In the genomic region with DNA sequence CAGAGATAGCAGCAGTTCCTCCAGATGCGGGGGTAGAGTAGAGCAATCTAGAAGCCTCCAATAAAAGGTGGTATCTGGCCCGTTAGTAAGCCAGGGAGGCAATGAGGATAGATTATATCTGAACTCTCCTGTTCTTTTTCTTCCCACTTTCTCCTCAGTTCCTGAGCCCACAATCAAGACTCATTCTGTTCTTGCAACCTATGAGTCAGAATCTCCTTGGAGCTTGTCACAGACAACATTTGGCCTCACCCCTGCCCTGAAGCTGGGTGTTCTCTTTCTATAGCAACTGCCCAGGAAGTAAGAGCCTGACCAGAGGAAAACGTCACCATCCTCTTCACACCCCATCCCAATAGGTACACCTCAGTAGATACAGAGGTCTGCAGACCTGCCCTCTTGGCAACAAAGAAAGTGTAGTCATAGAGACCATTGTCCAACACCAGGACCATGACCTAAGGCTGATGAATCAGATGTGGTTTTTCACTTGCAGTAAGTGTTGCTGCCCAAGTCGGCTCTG, we compare ENCODE assay signal across 10 cellular contexts.
DNase-seq lines count a peak whose midpoint lies in the region; ATAC-seq and TF ChIP-seq lines count a peak whose summit lies in the region.
"Had no signal": no experiment of that assay in that cellular context is flagged by ENCODE, and none has a peak within 500 bp of the region (broad histone marks: within the 10 kb centered on the region; RNA-seq: fewer than 3 reads in every experiment).

No MANE protein-coding gene starts in this region.

- H3K9me3 ChIP-seq in WERI-Rb-1 (ENCODE audit: severe bottlenecking) (no peaks in the 10 kb centered on the region), spleen (no peaks in the 10 kb centered on the region)
- H3K9me3 ChIP-seq: Peyer's patch had no signal

- H3K27ac ChIP-seq in ACC112 (ENCODE audit: low read depth, low read length) = peak overlapping the region; percentile 94
- H3K27ac ChIP-seq in WERI-Rb-1 = no peak overlapping the region
- H3K27ac ChIP-seq in spleen = no peak overlapping the region
- H3K27ac ChIP-seq: Peyer's patch had no signal

- no peak overlapping the region for H3K4me3 Mint-ChIP-seq in activated T-helper 1 cell treated with anti-CD3 and anti-CD28 coated beads, Interleukin-12 subunit alpha, Interleukin-12 subunit beta, Interleukin-2, Interleukin-4 antibody, amounts not matched to agents 30 ng/mL and 10 ng/mL and 1 ng/mL, durations not matched to agents 14 hours and 24 hours and 36 hours

- H3K9me3 Mint-ChIP-seq in activated T-helper 1 cell treated with anti-CD3 and anti-CD28 coated beads, Interleukin-12 subunit alpha, Interleukin-12 subunit beta, Interleukin-2, Interleukin-4 antibody, amounts not matched to agents 30 ng/mL and 10 ng/mL and 1 ng/mL, durations not matched to agents 14 hours and 24 hours and 36 hours = no peaks in the 10 kb centered on the region

- H3K27ac Mint-ChIP-seq in activated T-helper 1 cell treated with anti-CD3 and anti-CD28 coated beads, Interleukin-12 subunit alpha, Interleukin-12 subunit beta, Interleukin-2, Interleukin-4 antibody, amounts not matched to agents 30 ng/mL and 10 ng/mL and 1 ng/mL, durations not matched to agents 14 hours and 24 hours and 36 hours = peak overlapping the region; percentile 61

- intact Hi-C loops in activated T-helper 1 cell treated with anti-CD3 and anti-CD28 coated beads, Interleukin-12 subunit alpha, Interleukin-12 subunit beta, Interleukin-2, Interleukin-4 antibody, amounts not matched to agents 30 ng/mL and 10 ng/mL and 1 ng/mL, durations not matched to agents 14 hours and 24 hours and 36 hours (cut with micrococcal nuclease) = no loop called here
- intact Hi-C loops in spleen (cut with DNase I; ENCODE audit: low total_unique reads) = no loop called here

- DNase-seq in activated T-helper 1 cell treated with anti-CD3 and anti-CD28 coated beads, Interleukin-12 subunit alpha, Interleukin-12 subunit beta, Interleukin-2, Interleukin-4 antibody, amounts not matched to agents 30 ng/mL and 10 ng/mL and 1 ng/mL, durations not matched to agents 14 hours and 24 hours and 36 hours (ENCODE audit: low spot score) = no peak
- DNase-seq in kidney glomerular epithelial cell (lab: John Stamatoyannopoulos, UW) (peak; percentile 84), WERI-Rb-1 (no peak), spleen (no peak)
- DNase-seq: central memory CD4-positive, alpha-beta T cell; Peyer's patch had no signal

- peak overlapping the region; percentile 46; the same call in 1 of the 2 replicates for H3K4me3 ChIP-seq in ACC112 (ENCODE audit: low read depth, low read length)
- H3K4me3 ChIP-seq in WERI-Rb-1 (ENCODE audit: low read depth, low read length) = no peak overlapping the region
- H3K4me3 ChIP-seq in spleen = no peak overlapping the region
- H3K4me3 ChIP-seq: Peyer's patch had no signal

- ATAC-seq in GM18520 (IDR thresholded peaks at IDR 0.05; ENCODE audit: unreplicated experiment) (peak; percentile 69), HG03354 (IDR thresholded peaks at IDR 0.05; ENCODE audit: poor library complexity, severe bottlenecking, unreplicated experiment) (no peak), GM21526 (IDR thresholded peaks at IDR 0.05; ENCODE audit: low FRiP score, unreplicated experiment) (no peak)

- H3K79me2 ChIP-seq in ACC112 (ENCODE audit: control insufficient read depth, insufficient read depth, low read length, unreplicated experiment) = no peaks in the 10 kb centered on the region

- H3K27me3 Mint-ChIP-seq in activated T-helper 1 cell treated with anti-CD3 and anti-CD28 coated beads, Interleukin-12 subunit alpha, Interleukin-12 subunit beta, Interleukin-2, Interleukin-4 antibody, amounts not matched to agents 30 ng/mL and 10 ng/mL and 1 ng/mL, durations not matched to agents 14 hours and 24 hours and 36 hours (ENCODE audit: insufficient read depth) = peaks cover 19% of the 10 kb centered on the region

- WGBS in spleen, 5 donors = 62 to 80% (median 73%) methylated on average over 4 of the region's 4 CpGs

- peak overlapping the region; percentile 19 for H2AFZ ChIP-seq in ACC112 (ENCODE audit: low read length, unreplicated experiment)

- H3K4me1 ChIP-seq in ACC112 (ENCODE audit: control insufficient read depth, insufficient read depth, low read length, unreplicated experiment) (peaks cover 30% of the 10 kb centered on the region), spleen (peaks cover 0 to 29% (median 12%) of the 10 kb centered on the region in 6 donors)

- H3K27me3 ChIP-seq in ACC112 (ENCODE audit: insufficient read depth, low read length) = no peaks in the 10 kb centered on the region
- no peaks in the 10 kb centered on the region for H3K27me3 ChIP-seq in WERI-Rb-1 (ENCODE audit: insufficient read depth, low read depth, severe bottlenecking)
- H3K27me3 ChIP-seq in spleen (replicated peaks in 1 of 7) = peaks cover 0 to 26% (median 0%) of the 10 kb centered on the region in 7 donors
- H3K27me3 ChIP-seq: Peyer's patch had no signal

- H3K36me3 Mint-ChIP-seq in activated T-helper 1 cell treated with anti-CD3 and anti-CD28 coated beads, Interleukin-12 subunit alpha, Interleukin-12 subunit beta, Interleukin-2, Interleukin-4 antibody, amounts not matched to agents 30 ng/mL and 10 ng/mL and 1 ng/mL, durations not matched to agents 14 hours and 24 hours and 36 hours (ENCODE audit: low read depth) = no peaks in the 10 kb centered on the region

- no peak for TF ChIP-seq POLR2A in spleen (IDR thresholded peaks at IDR 0.05)

- peaks cover 29% of the 10 kb centered on the region for H3K4me1 Mint-ChIP-seq in activated T-helper 1 cell treated with anti-CD3 and anti-CD28 coated beads, Interleukin-12 subunit alpha, Interleukin-12 subunit beta, Interleukin-2, Interleukin-4 antibody, amounts not matched to agents 30 ng/mL and 10 ng/mL and 1 ng/mL, durations not matched to agents 14 hours and 24 hours and 36 hours (ENCODE audit: low read depth)

- H3K36me3 ChIP-seq in ACC112 (ENCODE audit: insufficient read depth, low read length) = no peaks in the 10 kb centered on the region
- H3K36me3 ChIP-seq in WERI-Rb-1 = no peaks in the 10 kb centered on the region
- no peaks in the 10 kb centered on the region for H3K36me3 ChIP-seq in spleen
- H3K36me3 ChIP-seq: Peyer's patch had no signal

- TF ChIP-seq CTCF in WERI-Rb-1 (IDR thresholded peaks at IDR 0.05; ENCODE audit: low read depth, low read length) (no peak), spleen (IDR thresholded peaks at IDR 0.05 in 8 of 11, conservative IDR thresholded peaks at IDR 0.05 in 3 of 11) (no peak)
